Comparison of ENCODE assay signal across 9 cellular contexts in the genomic region with DNA sequence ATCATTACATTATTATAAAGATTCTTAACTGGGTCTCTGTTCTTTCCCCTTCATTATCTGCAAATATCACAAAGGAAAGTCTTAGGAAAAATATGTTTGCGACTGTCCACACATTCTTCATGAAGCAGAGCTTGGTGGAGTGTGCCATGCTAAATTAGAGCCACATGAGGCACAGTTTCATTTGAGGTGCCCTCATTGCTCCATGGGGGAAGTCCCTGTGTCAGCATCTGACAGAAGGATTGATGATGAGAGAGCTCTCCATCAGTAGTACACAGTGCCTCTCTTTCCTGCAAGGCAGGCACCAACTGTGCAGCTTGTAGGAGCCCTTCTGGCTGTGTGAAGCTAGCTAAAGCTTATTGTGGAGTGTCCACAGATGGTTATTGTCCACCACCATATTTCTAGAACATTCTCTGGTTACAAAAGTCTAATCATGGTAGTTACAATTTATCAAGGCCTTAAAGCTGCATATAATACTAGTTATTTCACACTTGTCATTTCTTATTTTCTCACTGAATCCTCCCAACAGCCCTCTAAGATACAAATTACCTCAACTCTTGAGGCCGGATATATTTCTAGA.
DNase-seq lines count a peak whose midpoint lies in the region; ATAC-seq and TF ChIP-seq lines count a peak whose summit lies in the region.
"Had no signal": no experiment of that assay in that cellular context is flagged by ENCODE, and none has a peak within 500 bp of the region (broad histone marks: within the 10 kb centered on the region; RNA-seq: fewer than 3 reads in every experiment).

No MANE protein-coding gene starts in this region.

- no peak for TF ChIP-seq POLR2A in upper lobe of left lung (IDR thresholded peaks at IDR 0.05)

- peak overlapping the region; percentile 66 to 82 for H3K27ac Mint-ChIP-seq in effector memory CD8-positive, alpha-beta T cell
- no peak overlapping the region for H3K27ac Mint-ChIP-seq in nephron progenitor cell

- in situ Hi-C loops in KBM-7 (cut with MboI; ENCODE audit: low pct_unique_long_range_greater_than_20kb, low sequenced_read_pairs) (loop anchor here (25.0 kb wide), 1 partner anchor 232 kb away; no protein-coding TSS in a partner anchor), ACHN (cut with HindIII; ENCODE audit: low pct_ligation_motif_present, low pct_unique_long_range_greater_than_20kb, low sequenced_read_pairs) (no loop called here)

- no peak for TF ChIP-seq EP300 in upper lobe of left lung (IDR thresholded peaks at IDR 0.05)

- no peaks in the 10 kb centered on the region for H3K27me3 ChIP-seq in upper lobe of left lung

- H3K27ac ChIP-seq in upper lobe of left lung, result peak overlapping the region in 3 of 4 donors; percentile 4 to 43 (median 23)

- H3K36me3 ChIP-seq in upper lobe of left lung, result peaks cover 0 to 10% (median 1%) of the 10 kb centered on the region in 4 donors

- peaks cover 22 to 39% of the 10 kb centered on the region in 2 donors for H3K4me1 Mint-ChIP-seq in effector memory CD8-positive, alpha-beta T cell (ENCODE audit: low read depth in 2 of 2)
- peaks cover 39% of the 10 kb centered on the region for H3K4me1 Mint-ChIP-seq in nephron progenitor cell

- H3K27me3 Mint-ChIP-seq in effector memory CD8-positive, alpha-beta T cell, result no peaks in the 10 kb centered on the region
- H3K27me3 Mint-ChIP-seq in nephron progenitor cell (ENCODE audit: low read depth, poor library complexity), result peaks cover 2% of the 10 kb centered on the region

- H3K4me1 ChIP-seq in upper lobe of left lung, result peaks cover 42 to 72% (median 55%) of the 10 kb centered on the region in 4 donors

- ATAC-seq in GM18498 (IDR thresholded peaks at IDR 0.05; ENCODE audit: unreplicated experiment), result peak; percentile 69
- ATAC-seq in GM21528 (IDR thresholded peaks at IDR 0.05; ENCODE audit: low FRiP score, unreplicated experiment), result peak; percentile 48
- peak; percentile 74 for ATAC-seq in effector memory CD8-positive, alpha-beta T cell (replicated peaks)
- no peak for ATAC-seq in upper lobe of left lung (ENCODE audit: low FRiP score in 2 of 2)
- ATAC-seq: K562 had no signal

- no peaks in the 10 kb centered on the region for H3K36me3 Mint-ChIP-seq in effector memory CD8-positive, alpha-beta T cell (ENCODE audit: insufficient read depth)
- peaks cover 40% of the 10 kb centered on the region for H3K36me3 Mint-ChIP-seq in nephron progenitor cell (ENCODE audit: low read depth)

- DNase-seq in KBM-7 (peak; percentile 45), upper lobe of left lung (no peak), anterior cingulate cortex (lab: John Stamatoyannopoulos, UW) (no peak), nephron progenitor cell (no peak), ACHN (no peak)
- DNase-seq in effector memory CD8-positive, alpha-beta T cell, result peak in 2 of 3 experiments; percentile 5 to 10

- TF ChIP-seq CTCF in upper lobe of left lung (IDR thresholded peaks at IDR 0.05) (peak in 1 of 6 experiments; percentile 7), nephron progenitor cell (IDR thresholded peaks at IDR 0.05) (no peak)

- no peaks in the 10 kb centered on the region for H3K9me3 Mint-ChIP-seq in effector memory CD8-positive, alpha-beta T cell
- H3K9me3 Mint-ChIP-seq in nephron progenitor cell, result no peaks in the 10 kb centered on the region

- 58 to 60% methylated on average over 2 of the region's 2 CpGs for whole genome bisulfite sequencing in upper lobe of left lung, 2 donors

- H3K9me3 ChIP-seq in upper lobe of left lung, result no peaks in the 10 kb centered on the region

- H3K4me3 ChIP-seq in upper lobe of left lung, result no peak overlapping the region
- H3K4me3 ChIP-seq: K562 had no signal

- peak overlapping the region in 1 of 2 donors; percentile 35 for H3K4me3 Mint-ChIP-seq in effector memory CD8-positive, alpha-beta T cell
- no peak overlapping the region for H3K4me3 Mint-ChIP-seq in nephron progenitor cell

Comparison
In these comparisons a context has a peak if more than half of its experiments do, and no peak if none do; other contexts are left out.
1. ATAC-seq: peak in GM18498 (single experiment), GM21528 (single experiment) and effector memory CD8-positive, alpha-beta T cell (single experiment); none in upper lobe of left lung (0 of 2).
2. DNase-seq: peak in KBM-7 (single experiment) and effector memory CD8-positive, alpha-beta T cell (2 of 3); none in upper lobe of left lung (0 of 2), anterior cingulate cortex (0 of 58), nephron progenitor cell (single experiment) and ACHN (single experiment).